In the genomic region with DNA sequence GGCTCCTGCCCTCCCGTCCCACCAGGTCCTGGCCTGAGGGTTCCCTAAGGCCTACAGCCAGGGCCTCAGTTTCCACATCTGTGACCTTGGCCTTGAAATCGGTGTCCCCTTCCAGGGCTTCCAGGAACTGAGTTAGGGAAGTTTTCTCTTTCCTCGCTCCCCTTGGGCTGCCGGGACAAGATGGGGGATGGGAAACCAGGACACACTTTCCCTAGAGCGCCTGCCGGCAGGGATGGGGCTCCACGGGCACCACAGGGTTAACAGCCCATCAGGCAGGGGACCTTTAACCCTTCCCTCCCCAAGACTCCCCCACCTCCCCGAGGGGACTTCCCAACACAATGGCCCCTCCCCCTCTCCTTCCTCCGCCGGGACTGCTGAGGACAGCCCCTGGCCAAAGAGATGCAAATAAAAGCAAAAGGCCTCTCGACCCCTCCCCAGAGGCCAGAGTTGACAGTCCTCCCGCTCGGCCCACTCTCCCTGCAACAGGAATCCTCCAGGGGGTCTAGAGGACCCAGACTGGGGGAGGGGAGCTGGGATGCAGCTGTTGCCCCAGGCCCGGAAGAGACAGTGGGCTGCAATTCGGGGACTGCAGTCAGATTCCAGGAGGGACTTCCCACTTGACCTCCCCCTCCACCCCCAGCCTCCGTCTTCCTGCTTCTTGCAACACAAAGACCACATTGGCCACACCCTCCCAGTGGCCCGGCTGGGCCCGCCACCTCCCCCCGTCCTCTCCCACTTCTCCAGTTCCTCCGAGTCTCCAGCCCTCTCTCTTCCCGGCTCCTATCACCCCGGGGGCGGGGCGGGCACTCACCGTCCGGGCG, we compare ENCODE assay signal across 7 cellular contexts. TPM values are rescaled to one million over a fixed set of nuclear protein-coding genes. Genes with fewer than 3 reads are reported as not detected.
DNase-seq lines count a peak whose midpoint lies in the region; TF ChIP-seq lines count a peak whose summit lies in the region.

No MANE protein-coding gene starts in this region.

- DNase-seq in GDM1 (lab: John Stamatoyannopoulos, UW), result peak; percentile 72
- peak; percentile 93 for DNase-seq in HuH-7.5 (ENCODE audit: low spot score)
- peak; percentile 43 for DNase-seq in SKM-1 treated with dmso at 0.1 percent for 144 hours (lab: John Stamatoyannopoulos, UW; ENCODE audit: unreplicated experiment)
- DNase-seq in cardiac fibroblast (ENCODE audit: low read depth in 2 of 2), result peak; percentile 96 to 98
- peak; percentile 94 for DNase-seq in iris pigment epithelial cell (ENCODE audit: low read depth)
- DNase-seq in superior temporal gyrus (ENCODE audit: extremely low spot score), result no peak

- H3K27ac ChIP-seq in skeletal muscle tissue (ENCODE audit: low read depth, low read length), result peak overlapping the region; percentile 100

- H3K4me1 ChIP-seq in skeletal muscle tissue (ENCODE audit: control insufficient read depth in 3 of 3, insufficient read depth in 3 of 3, low read length in 3 of 3), result peaks cover 44 to 54% (median 45%) of the 10 kb centered on the region in 3 donors

- H3K27me3 ChIP-seq in skeletal muscle tissue (ENCODE audit: control insufficient read depth in 3 of 3, insufficient read depth in 3 of 3, low read length in 3 of 3), result no peaks in the 10 kb centered on the region

- H3K36me3 ChIP-seq in skeletal muscle tissue (ENCODE audit: control insufficient read depth in 3 of 3, insufficient read depth in 3 of 3, low read length in 3 of 3), result peaks cover 2 to 6% (median 4%) of the 10 kb centered on the region in 3 donors

- no peak for TF ChIP-seq CTCF in cardiac fibroblast (IDR thresholded peaks at IDR 0.05; ENCODE audit: low read depth, low read length)

- H3K4me3 ChIP-seq in cardiac fibroblast (replicated peaks in 1 of 2; ENCODE audit: low read depth in 2 of 2, low read length in 2 of 2) (peak overlapping the region; percentile 40 to 96), skeletal muscle tissue (ENCODE audit: low read length in 3 of 3) (peak overlapping the region; percentile 84 to 98 (median 88))

- peak overlapping the region; percentile 98 to 100 (median 99) for H3K9ac ChIP-seq in skeletal muscle tissue (ENCODE audit: low read depth in 1 of 3, low read length in 3 of 3)

- no peaks in the 10 kb centered on the region for H3K9me3 ChIP-seq in skeletal muscle tissue (ENCODE audit: control insufficient read depth in 3 of 3, low read length in 3 of 3)

RNA-seq across cellular contexts. Expression of a gene that starts 3.4 kb away (rescaled TPM):
- 2.6 TPM for total RNA-seq in skeletal muscle tissue

RNA-seq across cellular contexts. Expression of a gene that starts 28.8 kb away (rescaled TPM):
- 4.2 TPM for total RNA-seq in skeletal muscle tissue

RNA-seq across cellular contexts. Expression of a gene that starts 47.1 kb away (rescaled TPM):
- 1.6 TPM for total RNA-seq in skeletal muscle tissue
